In the genomic region with DNA sequence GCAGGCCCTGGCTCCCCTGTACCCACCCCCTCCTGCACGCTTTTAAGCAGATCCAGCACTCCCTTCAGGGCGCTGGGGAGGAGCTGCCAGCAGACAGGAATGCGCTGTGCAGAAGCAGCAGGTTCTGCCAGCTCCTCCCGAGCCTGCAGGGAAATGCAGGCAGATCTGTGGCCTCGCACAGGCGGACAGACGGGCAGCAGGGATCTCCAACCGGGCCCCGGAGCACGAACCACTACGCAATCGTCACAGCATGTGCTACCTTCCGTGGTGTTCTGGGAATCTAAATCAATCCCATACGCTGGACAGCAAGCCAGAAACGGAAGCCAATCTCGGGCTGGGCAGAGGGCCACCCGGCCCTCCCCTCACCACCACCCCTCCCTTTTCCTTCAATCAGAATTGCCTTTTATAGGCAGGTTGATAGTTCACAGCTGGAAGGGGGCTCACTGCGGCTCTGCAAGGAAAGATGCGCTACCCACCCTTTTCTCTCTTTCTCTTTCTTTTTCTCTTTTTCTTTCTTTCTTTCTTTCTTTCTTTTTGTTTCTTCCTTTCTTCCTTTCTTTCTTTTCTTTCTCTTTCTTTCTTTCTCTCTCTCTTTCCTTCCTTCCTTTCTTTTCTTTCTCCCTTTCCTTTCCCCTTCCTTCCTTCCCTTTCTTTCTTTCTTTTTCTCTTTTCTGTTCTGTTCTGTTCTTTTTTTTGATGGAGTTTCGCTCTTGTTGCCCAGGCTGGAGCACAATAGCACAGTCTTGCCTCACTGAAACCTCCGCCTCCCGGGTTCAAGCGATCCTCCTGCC, we compare ENCODE assay signal across 8 cellular contexts.
A peak's percentile ranks its signal among the peaks of the same experiment; 100 is the strongest.
DNase-seq lines count a peak whose midpoint lies in the region; ATAC-seq and TF ChIP-seq lines count a peak whose summit lies in the region.

No MANE protein-coding gene starts in this region.

- H3K27ac ChIP-seq in SK-N-SH (ENCODE audit: low read depth in 2 of 2, low read length in 1 of 2): peak overlapping the region; percentile 47 to 55

- CTCF ChIA-PET in SK-N-SH (lab: Yijun Ruan, JAX): interaction anchor here (1.1 to 4.9 kb wide), 10 partner anchors 8 to 138 kb away, joined by 3 to 35 read pairs (median 4); no protein-coding TSS in a partner anchor

- peaks cover 19% of the 10 kb centered on the region for H3F3A ChIP-seq in SK-N-SH (replicated peaks; ENCODE audit: insufficient read depth)

- DNase-seq in AG09319 (ENCODE audit: extremely low read depth, low read depth) (peak; percentile 98), SK-N-SH (peak; percentile 87), globus pallidus (ENCODE audit: low spot score) (peak; percentile 55), nucleus accumbens (lab: John Stamatoyannopoulos, UW) (peak in 44 of 56 donors; percentile 9 to 79 (median 41)), NCI-H345 treated with DMSO at 0.1 percent for 48 hours (lab: John Stamatoyannopoulos, UW; ENCODE audit: unreplicated experiment) (no peak), COR-L47 (lab: John Stamatoyannopoulos, UW) (no peak), KG1 (lab: John Stamatoyannopoulos, UW) (no peak)

- WGBS in SK-N-SH (ENCODE audit: low lambda C conversion rate): 39% methylated on average over 11 of the region's 23 CpGs

- no peaks in the 10 kb centered on the region for H3K79me2 ChIP-seq in SK-N-SH (ENCODE audit: insufficient read depth)

- H3K27me3 ChIP-seq in SK-N-SH (ENCODE audit: insufficient read depth): no peaks in the 10 kb centered on the region

- TF ChIP-seq RAD21 in SK-N-SH (IDR thresholded peaks at IDR 0.05; ENCODE audit: low read length): no peak

- peaks cover under 1% of the 10 kb centered on the region for H3K36me3 Mint-ChIP-seq in activated T-helper 17 cell treated with anti-CD3 and anti-CD28 coated beads, Interleukin-2, amount 50 U/mL, for 72 hours (ENCODE audit: low read depth)

- H3K4me3 ChIP-seq in SK-N-SH (ENCODE audit: low read depth in 2 of 2, low read length in 1 of 2): peak overlapping the region in 1 of 2 experiments; percentile 26; a peak in 2 of 4 replicates

- no peak for ATAC-seq in activated T-helper 17 cell treated with anti-CD3 and anti-CD28 coated beads, Interleukin-2, amount 50 U/mL, for 72 hours (replicated peaks)

- no peaks in the 10 kb centered on the region for H3K27me3 Mint-ChIP-seq in activated T-helper 17 cell treated with anti-CD3 and anti-CD28 coated beads, Interleukin-2, amount 50 U/mL, for 72 hours

- TF ChIP-seq CTCF in AG09319 (IDR thresholded peaks at IDR 0.05; ENCODE audit: low read depth, low read length): no peak; the same call in none of the 2 replicates
- TF ChIP-seq CTCF in SK-N-SH (IDR thresholded peaks at IDR 0.05): no peak

- peak overlapping the region; percentile 32 for H3K4me2 ChIP-seq in SK-N-SH

- H2AFZ ChIP-seq in SK-N-SH (ENCODE audit: low read depth): peak overlapping the region; percentile 70; the same call in 1 of the 2 replicates

- no peaks in the 10 kb centered on the region for H3K9me3 Mint-ChIP-seq in activated T-helper 17 cell treated with anti-CD3 and anti-CD28 coated beads, Interleukin-2, amount 50 U/mL, for 72 hours

- no peaks in the 10 kb centered on the region for H3K36me3 ChIP-seq in SK-N-SH (replicated peaks in 1 of 2; ENCODE audit: control insufficient read depth in 1 of 2, insufficient read depth in 2 of 2, low read length in 1 of 2)

- H3K4me3 Mint-ChIP-seq in activated T-helper 17 cell treated with anti-CD3 and anti-CD28 coated beads, Interleukin-2, amount 50 U/mL, for 72 hours: no peak overlapping the region

- POLR2A ChIA-PET in SK-N-SH (lab: Yijun Ruan, JAX): interaction anchor here (0.5 to 1.0 kb wide), 3 partner anchors 59 to 449 kb away, joined by 3 to 7 read pairs (median 4); partner anchors contain the start of gene GADD45B

- TF ChIP-seq EP300 in SK-N-SH (IDR thresholded peaks at IDR 0.05; ENCODE audit: borderline replicate concordance in 1 of 2, low read depth in 1 of 2, low read length in 1 of 2): peak; percentile 35 to 71; a peak in 1 of 4 replicates

- H3K27ac Mint-ChIP-seq in activated T-helper 17 cell treated with anti-CD3 and anti-CD28 coated beads, Interleukin-2, amount 50 U/mL, for 72 hours: no peak overlapping the region

- no peaks in the 10 kb centered on the region for H4K20me1 ChIP-seq in SK-N-SH (ENCODE audit: insufficient read depth)

- no peaks in the 10 kb centered on the region for H3K9me2 ChIP-seq in SK-N-SH

- H3K9ac ChIP-seq in SK-N-SH: peak overlapping the region; percentile 37; the same call in 1 of the 2 replicates

- peaks cover 6 to 7% of the 10 kb centered on the region in 2 experiments; a peak in 2 of 4 replicates for H3K4me1 ChIP-seq in SK-N-SH (ENCODE audit: control insufficient read depth in 1 of 2, insufficient read depth in 2 of 2, low read depth in 1 of 2, low read length in 1 of 2)

- H3K4me1 Mint-ChIP-seq in activated T-helper 17 cell treated with anti-CD3 and anti-CD28 coated beads, Interleukin-2, amount 50 U/mL, for 72 hours: peaks cover 7% of the 10 kb centered on the region

- H3K9me3 ChIP-seq in SK-N-SH: no peaks in the 10 kb centered on the region

TF ChIP-seq in SK-N-SH, 30 proteins besides CTCF, POLR2A, EP300 and RAD21 (continues in another document):
- TF ChIP-seq, protein P1, sequence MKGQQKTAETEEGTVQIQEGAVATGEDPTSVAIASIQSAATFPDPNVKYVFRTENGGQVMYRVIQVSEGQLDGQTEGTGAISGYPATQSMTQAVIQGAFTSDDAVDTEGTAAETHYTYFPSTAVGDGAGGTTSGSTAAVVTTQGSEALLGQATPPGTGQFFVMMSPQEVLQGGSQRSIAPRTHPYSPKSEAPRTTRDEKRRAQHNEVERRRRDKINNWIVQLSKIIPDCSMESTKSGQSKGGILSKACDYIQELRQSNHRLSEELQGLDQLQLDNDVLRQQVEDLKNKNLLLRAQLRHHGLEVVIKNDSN (IDR thresholded peaks at IDR 0.05; ENCODE audit: borderline replicate concordance, low read depth): no peak
- TF ChIP-seq NRF1 (IDR thresholded peaks at IDR 0.05; ENCODE audit: low read depth, low read length): no peak
- no peak for TF ChIP-seq FOXJ3 (CRISPR knock-in tag; IDR thresholded peaks at IDR 0.05)
- TF ChIP-seq SIN3A (IDR thresholded peaks at IDR 0.05; ENCODE audit: borderline replicate concordance, low read depth, low read length): 0 out of 2 replicates have a peak, but pooled peaks have one; percentile 26
- TF ChIP-seq, protein P2, sequence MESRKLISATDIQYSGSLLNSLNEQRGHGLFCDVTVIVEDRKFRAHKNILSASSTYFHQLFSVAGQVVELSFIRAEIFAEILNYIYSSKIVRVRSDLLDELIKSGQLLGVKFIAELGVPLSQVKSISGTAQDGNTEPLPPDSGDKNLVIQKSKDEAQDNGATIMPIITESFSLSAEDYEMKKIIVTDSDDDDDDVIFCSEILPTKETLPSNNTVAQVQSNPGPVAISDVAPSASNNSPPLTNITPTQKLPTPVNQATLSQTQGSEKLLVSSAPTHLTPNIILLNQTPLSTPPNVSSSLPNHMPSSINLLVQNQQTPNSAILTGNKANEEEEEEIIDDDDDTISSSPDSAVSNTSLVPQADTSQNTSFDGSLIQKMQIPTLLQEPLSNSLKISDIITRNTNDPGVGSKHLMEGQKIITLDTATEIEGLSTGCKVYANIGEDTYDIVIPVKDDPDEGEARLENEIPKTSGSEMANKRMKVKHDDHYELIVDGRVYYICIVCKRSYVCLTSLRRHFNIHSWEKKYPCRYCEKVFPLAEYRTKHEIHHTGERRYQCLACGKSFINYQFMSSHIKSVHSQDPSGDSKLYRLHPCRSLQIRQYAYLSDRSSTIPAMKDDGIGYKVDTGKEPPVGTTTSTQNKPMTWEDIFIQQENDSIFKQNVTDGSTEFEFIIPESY (IDR thresholded peaks at IDR 0.05; ENCODE audit: borderline replicate concordance, low read depth): no peak
- no peak for TF ChIP-seq JUND (IDR thresholded peaks at IDR 0.05)
- TF ChIP-seq FOXM1 (IDR thresholded peaks at IDR 0.05; ENCODE audit: low read depth): no peak
- TF ChIP-seq ELF1 (IDR thresholded peaks at IDR 0.05): no peak
- no peak for TF ChIP-seq SMC3 (IDR thresholded peaks at IDR 0.05; ENCODE audit: low read depth, low read length)
- no peak for TF ChIP-seq GABPA (IDR thresholded peaks at IDR 0.05; ENCODE audit: low read depth)
- TF ChIP-seq, protein P3, sequence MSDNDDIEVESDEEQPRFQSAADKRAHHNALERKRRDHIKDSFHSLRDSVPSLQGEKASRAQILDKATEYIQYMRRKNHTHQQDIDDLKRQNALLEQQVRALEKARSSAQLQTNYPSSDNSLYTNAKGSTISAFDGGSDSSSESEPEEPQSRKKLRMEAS (IDR thresholded peaks at IDR 0.05; ENCODE audit: low read depth): peak; percentile 97
- TF ChIP-seq RFX5 (IDR thresholded peaks at IDR 0.05; ENCODE audit: low read length): no peak
- TF ChIP-seq TCF12 (IDR thresholded peaks at IDR 0.05): peak; percentile 90
- no peak for TF ChIP-seq GATA2 (CRISPR knock-in tag; IDR thresholded peaks at IDR 0.05)
- TF ChIP-seq, protein P4, sequence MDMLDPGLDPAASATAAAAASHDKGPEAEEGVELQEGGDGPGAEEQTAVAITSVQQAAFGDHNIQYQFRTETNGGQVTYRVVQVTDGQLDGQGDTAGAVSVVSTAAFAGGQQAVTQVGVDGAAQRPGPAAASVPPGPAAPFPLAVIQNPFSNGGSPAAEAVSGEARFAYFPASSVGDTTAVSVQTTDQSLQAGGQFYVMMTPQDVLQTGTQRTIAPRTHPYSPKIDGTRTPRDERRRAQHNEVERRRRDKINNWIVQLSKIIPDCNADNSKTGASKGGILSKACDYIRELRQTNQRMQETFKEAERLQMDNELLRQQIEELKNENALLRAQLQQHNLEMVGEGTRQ (IDR thresholded peaks at IDR 0.05; ENCODE audit: borderline replicate concordance, low read depth, low read length): no peak
- TF ChIP-seq POLR2AphosphoS5 (IDR thresholded peaks at IDR 0.05; ENCODE audit: low read depth, low read length): peak; percentile 55; the same call in 1 of the 2 replicates
- TF ChIP-seq PBX3 (IDR thresholded peaks at IDR 0.05): peak; percentile 75
- TF ChIP-seq MXI1 (IDR thresholded peaks at IDR 0.05; ENCODE audit: low read depth, low read length): peak; percentile 70; the same call in 1 of the 2 replicates
- TF ChIP-seq RCOR1 (IDR thresholded peaks at IDR 0.05; ENCODE audit: low read length): peak; percentile 56
- TF ChIP-seq TEAD4 (IDR thresholded peaks at IDR 0.05; ENCODE audit: borderline replicate concordance, insufficient read depth): no peak
- no peak for TF ChIP-seq FOSL2 (IDR thresholded peaks at IDR 0.05; ENCODE audit: borderline replicate concordance, low read depth)

Comparison
In these comparisons a context has a peak if more than half of its experiments do, and no peak if none do; other contexts are left out.
1. DNase-seq: peak in AG09319 (single experiment), SK-N-SH (single experiment), globus pallidus (single experiment) and nucleus accumbens (44 of 56); none in NCI-H345 treated with DMSO at 0.1 percent for 48 hours (single experiment), COR-L47 (single experiment) and KG1 (single experiment).